ENCODE assay signal across 9 cellular contexts in genomic region chr1:153465728-153466625, GRCh38. TPM values are rescaled to one million over a fixed set of nuclear protein-coding genes. Genes with fewer than 3 reads are reported as not detected.
DNase-seq lines count a peak whose midpoint lies in the region; ATAC-seq lines count a peak whose summit lies in the region.
"Had no signal": no experiment of that assay in that cellular context is flagged by ENCODE, and none has a peak within 500 bp of the region (broad histone marks: within the 10 kb centered on the region; RNA-seq: fewer than 3 reads in every experiment).

No MANE protein-coding gene starts in this region.

- no peak overlapping the region for H3K4me3 ChIP-seq in Jurkat, Clone E6-1 (ENCODE audit: low read length)

- peaks cover 26% of the 10 kb centered on the region for H3K27me3 Mint-ChIP-seq in memory B cell

- peaks cover 6% of the 10 kb centered on the region for H3K9me3 Mint-ChIP-seq in memory B cell

- no peak overlapping the region for H3K4me3 Mint-ChIP-seq in memory B cell
- H3K4me3 Mint-ChIP-seq: T-helper 1 cell treated with Interleukin-12 subunit alpha and Interleukin-12 subunit beta and Interleukin-4 antibody, amounts not matched to agents 30 μg/mL and 1 μg/mL, for 36 hours had no signal

- peak; percentile 75 for ATAC-seq in memory B cell (ENCODE audit: low read depth)
- no peak for ATAC-seq in HG03439 (IDR thresholded peaks at IDR 0.05; ENCODE audit: unreplicated experiment)
- no peak for ATAC-seq in GM19351 (IDR thresholded peaks at IDR 0.05; ENCODE audit: unreplicated experiment)

- peaks cover 2% of the 10 kb centered on the region for H3K36me3 Mint-ChIP-seq in memory B cell

- peak; percentile 86 for DNase-seq in D341Med (ENCODE audit: low spot score)
- peak; percentile 21 for DNase-seq in Jurkat, Clone E6-1 (ENCODE audit: low read depth, low spot score)
- DNase-seq in activated CD4-positive, alpha-beta T cell treated with anti-CD3 and anti-CD28 coated beads for 1 hour = peak; percentile 37
- peak; percentile 53 for DNase-seq in dermis blood vessel endothelial cell
- DNase-seq in memory B cell (ENCODE audit: low spot score in 2 of 2) = peak; percentile 50 to 60
- peak; percentile 85 for DNase-seq in stimulated activated CD8-positive, alpha-beta memory T cell treated with anti-CD3 and anti-CD28 coated beads, Interleukin-4, amount 100 ng/mL, for 48 hours

- H3K4me1 Mint-ChIP-seq in memory B cell = no peaks in the 10 kb centered on the region

- H3K27ac Mint-ChIP-seq in memory B cell = no peak overlapping the region
- H3K27ac Mint-ChIP-seq: T-helper 1 cell treated with Interleukin-12 subunit alpha and Interleukin-12 subunit beta and Interleukin-4 antibody, amounts not matched to agents 30 μg/mL and 1 μg/mL, for 36 hours had no signal

RNA-seq across cellular contexts. Expression of gene S100A7, which starts 5.5 kb away (rescaled TPM):
- not detected for polyA plus RNA-seq in Jurkat, Clone E6-1 (2012; ENCODE audit: insufficient read depth, insufficient read length)
- total RNA-seq in dermis blood vessel endothelial cell = not detected in 2 replicates

RNA-seq across cellular contexts. Expression of gene S100A7A, which starts 49.7 kb away (rescaled TPM):
- not detected for polyA plus RNA-seq in Jurkat, Clone E6-1 (2012; ENCODE audit: insufficient read depth, insufficient read length)
- not detected in 2 replicates for total RNA-seq in dermis blood vessel endothelial cell

Comparison
In these comparisons a context has a peak if more than half of its experiments do, and no peak if none do; other contexts are left out.
1. DNase-seq: peak in every context shown above with its lines; median percentile 86 in D341Med; 85 in stimulated activated CD8-positive, alpha-beta memory T cell treated with anti-CD3 and anti-CD28 coated beads, Interleukin-4, amount 100 ng/mL, for 48 hours; 55 in memory B cell; 53 in dermis blood vessel endothelial cell; 37 in activated CD4-positive, alpha-beta T cell treated with anti-CD3 and anti-CD28 coated beads for 1 hour; 21 in Jurkat, Clone E6-1.